ENCODE assay signal across 8 cellular contexts in the genomic region with DNA sequence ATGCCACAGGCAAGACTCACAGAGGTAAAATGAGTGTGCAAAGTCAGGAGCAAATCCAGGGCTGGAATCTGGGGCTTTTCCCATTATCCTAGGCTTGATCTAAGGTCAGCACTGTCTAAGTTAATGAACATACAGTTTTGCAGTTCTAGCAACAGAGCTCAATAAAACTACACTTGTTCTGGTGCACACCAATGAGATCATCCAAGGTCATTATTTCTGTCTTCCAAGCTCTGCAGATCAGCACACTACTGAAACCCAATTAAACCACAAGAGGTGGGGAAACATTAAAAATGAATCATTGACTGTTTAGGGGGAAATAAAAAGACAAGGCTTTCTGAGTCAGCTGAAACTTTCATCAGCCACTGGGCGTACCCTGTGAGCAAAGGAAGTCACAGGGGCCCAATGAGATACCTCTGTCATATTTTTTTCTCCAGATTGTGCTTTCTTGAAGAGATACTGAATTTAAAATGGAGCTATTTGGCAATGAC.
DNase-seq lines count a peak whose midpoint lies in the region; ATAC-seq lines count a peak whose summit lies in the region.

No MANE protein-coding gene starts in this region.

- no peaks in the 10 kb centered on the region for H3K36me3 ChIP-seq in muscle layer of colon (ENCODE audit: insufficient read depth, low read length)

- H3K4me3 ChIP-seq in muscle layer of colon (ENCODE audit: low read depth in 1 of 2, low read length in 2 of 2), result no peak overlapping the region

- no peak overlapping the region for H3K9ac ChIP-seq in muscle layer of colon (ENCODE audit: low read length)

- peak overlapping the region; percentile 40 for H3K27ac ChIP-seq in muscle layer of colon (ENCODE audit: low read depth, low read length)

- H3K27me3 ChIP-seq in muscle layer of colon (ENCODE audit: control insufficient read depth in 1 of 2, insufficient read depth in 2 of 2, low read length in 2 of 2), result no peaks in the 10 kb centered on the region

- H3K4me1 ChIP-seq in muscle layer of colon (ENCODE audit: insufficient read depth, low read length), result peaks cover 54% of the 10 kb centered on the region

- ATAC-seq in GM19467 (IDR thresholded peaks at IDR 0.05; ENCODE audit: unreplicated experiment) (peak; percentile 47), HG03521 (IDR thresholded peaks at IDR 0.05; ENCODE audit: unreplicated experiment) (peak; percentile 38)

- DNase-seq in DMS53 (lab: John Stamatoyannopoulos, UW) (peak; percentile 57), astrocyte of the hippocampus (ENCODE audit: low read depth, low spot score) (peak; percentile 76), NCI-H2107 treated with DMSO at 0.1 percent for 48 hours (lab: John Stamatoyannopoulos, UW; ENCODE audit: unreplicated experiment) (no peak), cerebellar nuclear complex (lab: John Stamatoyannopoulos, UW) (no peak)
- no peak for DNase-seq in stimulated activated CD4-positive, alpha-beta T cell treated with anti-CD3 and anti-CD28 coated beads, Interleukin-4, amount 100 ng/mL, for 4 hours

- no peaks in the 10 kb centered on the region for H3K9me3 ChIP-seq in muscle layer of colon (ENCODE audit: low read length)

Comparison
In these comparisons a context has a peak if more than half of its experiments do, and no peak if none do; other contexts are left out.
1. DNase-seq: peak in DMS53 (single experiment) and astrocyte of the hippocampus (single experiment); none in NCI-H2107 treated with DMSO at 0.1 percent for 48 hours (single experiment), cerebellar nuclear complex (0 of 2) and stimulated activated CD4-positive, alpha-beta T cell treated with anti-CD3 and anti-CD28 coated beads, Interleukin-4, amount 100 ng/mL, for 4 hours (0 of 2).